In the genomic region with DNA sequence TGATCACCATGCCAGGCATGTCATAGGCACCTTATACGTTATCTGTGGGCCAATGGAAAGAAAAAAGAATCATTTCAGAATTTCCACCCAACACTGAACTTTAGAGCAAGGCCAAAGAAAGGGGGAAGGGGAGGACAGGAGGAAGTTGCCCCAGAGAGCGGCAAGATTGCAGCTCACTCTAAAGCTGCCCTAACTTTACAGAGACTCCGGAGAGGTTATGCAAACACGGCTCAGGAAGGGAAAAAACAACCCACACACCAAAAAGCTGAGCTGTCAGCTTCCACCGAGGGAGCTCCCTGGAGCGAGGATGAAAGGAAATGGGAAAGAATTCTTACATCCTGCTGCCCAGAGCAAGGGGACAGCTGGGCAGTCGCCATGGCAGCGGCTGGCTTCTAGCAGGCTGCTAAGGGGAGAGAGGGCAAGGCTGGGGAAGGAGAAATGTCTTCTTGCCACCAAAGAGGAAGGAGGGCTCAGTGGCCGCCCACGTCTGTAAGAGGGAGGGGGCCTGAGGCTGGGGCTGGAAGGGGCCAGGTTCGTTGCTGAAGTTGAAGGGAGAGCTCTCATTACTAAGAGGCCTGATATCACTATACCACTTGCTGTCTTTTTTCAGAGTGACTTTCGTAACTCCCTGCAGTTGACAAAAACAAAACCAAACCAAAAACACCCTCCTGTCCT, we compare ENCODE assay signal across 8 cellular contexts. TPM values are rescaled to one million over a fixed set of nuclear protein-coding genes. Genes with fewer than 3 reads are reported as not detected.
DNase-seq lines count a peak whose midpoint lies in the region; ATAC-seq and TF ChIP-seq lines count a peak whose summit lies in the region.

No MANE protein-coding gene starts in this region.

- no peaks in the 10 kb centered on the region for H3K36me3 ChIP-seq in muscle layer of colon (ENCODE audit: insufficient read depth, low read length)
- no peaks in the 10 kb centered on the region for H3K36me3 ChIP-seq in HAP-1 (replicated peaks)

- H3K4me1 Mint-ChIP-seq in activated CD8-positive, alpha-beta memory T cell treated with anti-CD3 and anti-CD28 coated beads, Interleukin-2, amount 10 ng/mL, durations not matched to agents 7 days and 5 days: peaks cover 87% of the 10 kb centered on the region
- H3K4me1 Mint-ChIP-seq in stimulated activated memory B cell treated with anti-CD40 and anti-IgM and Interleukin-4, amounts not matched to agents 10 μg/mL and 1 μg/mL and 100 μg/mL, for 72 hours: peaks cover 93% of the 10 kb centered on the region

- H3K27me3 Mint-ChIP-seq in activated CD8-positive, alpha-beta memory T cell treated with anti-CD3 and anti-CD28 coated beads, Interleukin-2, amount 10 ng/mL, durations not matched to agents 7 days and 5 days: no peaks in the 10 kb centered on the region
- H3K27me3 Mint-ChIP-seq in stimulated activated memory B cell treated with anti-CD40 and anti-IgM and Interleukin-4, amounts not matched to agents 10 μg/mL and 1 μg/mL and 100 μg/mL, for 72 hours: no peaks in the 10 kb centered on the region

- peak overlapping the region; percentile 97 for H3K27ac Mint-ChIP-seq in activated CD8-positive, alpha-beta memory T cell treated with anti-CD3 and anti-CD28 coated beads, Interleukin-2, amount 10 ng/mL, durations not matched to agents 7 days and 5 days
- peak overlapping the region; percentile 100 for H3K27ac Mint-ChIP-seq in stimulated activated memory B cell treated with anti-CD40 and anti-IgM and Interleukin-4, amounts not matched to agents 10 μg/mL and 1 μg/mL and 100 μg/mL, for 72 hours

- H3K4me3 Mint-ChIP-seq in activated CD8-positive, alpha-beta memory T cell treated with anti-CD3 and anti-CD28 coated beads, Interleukin-2, amount 10 ng/mL, durations not matched to agents 7 days and 5 days: peak overlapping the region; percentile 77
- H3K4me3 Mint-ChIP-seq in stimulated activated memory B cell treated with anti-CD40 and anti-IgM and Interleukin-4, amounts not matched to agents 10 μg/mL and 1 μg/mL and 100 μg/mL, for 72 hours: peak overlapping the region; percentile 86

- H3K27me3 ChIP-seq in muscle layer of colon (ENCODE audit: control insufficient read depth in 1 of 2, insufficient read depth in 2 of 2, low read length in 2 of 2): no peaks in the 10 kb centered on the region
- no peaks in the 10 kb centered on the region for H3K27me3 ChIP-seq in HAP-1 (ENCODE audit: low read depth)

- H3K36me3 Mint-ChIP-seq in activated CD8-positive, alpha-beta memory T cell treated with anti-CD3 and anti-CD28 coated beads, Interleukin-2, amount 10 ng/mL, durations not matched to agents 7 days and 5 days: peaks cover 75% of the 10 kb centered on the region
- peaks cover 41% of the 10 kb centered on the region for H3K36me3 Mint-ChIP-seq in stimulated activated memory B cell treated with anti-CD40 and anti-IgM and Interleukin-4, amounts not matched to agents 10 μg/mL and 1 μg/mL and 100 μg/mL, for 72 hours

- H3K9me3 Mint-ChIP-seq in activated CD8-positive, alpha-beta memory T cell treated with anti-CD3 and anti-CD28 coated beads, Interleukin-2, amount 10 ng/mL, durations not matched to agents 7 days and 5 days (ENCODE audit: low read depth): no peaks in the 10 kb centered on the region
- H3K9me3 Mint-ChIP-seq in stimulated activated memory B cell treated with anti-CD40 and anti-IgM and Interleukin-4, amounts not matched to agents 10 μg/mL and 1 μg/mL and 100 μg/mL, for 72 hours: no peaks in the 10 kb centered on the region

- peak; percentile 21 for ATAC-seq in activated CD8-positive, alpha-beta memory T cell treated with anti-CD3 and anti-CD28 coated beads, Interleukin-2, amount 10 ng/mL, durations not matched to agents 7 days and 5 days
- ATAC-seq in esophagus mucosa: peak; percentile 5
- ATAC-seq in stimulated activated memory B cell treated with anti-CD40 and anti-IgM and Interleukin-4, amounts not matched to agents 10 μg/mL and 1 μg/mL and 100 μg/mL, for 72 hours: peak; percentile 73

- TF ChIP-seq CTCF in AG09309 (IDR thresholded peaks at IDR 0.05; ENCODE audit: control insufficient read depth, insufficient read depth, low read depth, low read length, missing control alignments): no peak

- H3K4me1 ChIP-seq in muscle layer of colon (ENCODE audit: insufficient read depth, low read length) (peaks cover 44% of the 10 kb centered on the region), HAP-1 (0 out of 2 replicates have a peak, but pooled peaks cover 4% of the 10 kb centered on the region)

- no peaks in the 10 kb centered on the region for H3K9me3 ChIP-seq in muscle layer of colon (ENCODE audit: low read length)
- no peaks in the 10 kb centered on the region for H3K9me3 ChIP-seq in HAP-1

- peak overlapping the region; percentile 9 for H3K4me3 ChIP-seq in AG09309 (ENCODE audit: control insufficient read depth, low read depth, low read length)
- H3K4me3 ChIP-seq in muscle layer of colon (ENCODE audit: low read depth in 1 of 2, low read length in 2 of 2): peak overlapping the region in 1 of 2 donors; percentile 38
- no peak overlapping the region for H3K4me3 ChIP-seq in HAP-1

- TF ChIP-seq POLR2A in GM19193 (IDR thresholded peaks at IDR 0.05; ENCODE audit: extremely low read depth, insufficient read depth, insufficient read length): peak; percentile 59

- H3K27ac ChIP-seq in muscle layer of colon (ENCODE audit: low read depth, low read length): peak overlapping the region; percentile 45

- H3K9ac ChIP-seq in muscle layer of colon (ENCODE audit: low read length): peak overlapping the region; percentile 50

- peak; percentile 60 for DNase-seq in AG09309 (ENCODE audit: low read depth)
- peak; percentile 93 for DNase-seq in MV-4-11 (lab: John Stamatoyannopoulos, UW)
- DNase-seq in activated CD8-positive, alpha-beta memory T cell treated with anti-CD3 and anti-CD28 coated beads, Interleukin-2, amount 10 ng/mL, durations not matched to agents 7 days and 5 days: peak; percentile 83
- DNase-seq in HAP-1 (ENCODE audit: low spot score in 2 of 2): no peak

- CTCF ChIA-PET in activated CD8-positive, alpha-beta memory T cell treated with anti-CD3 and anti-CD28 coated beads, Interleukin-2, amount 10 ng/mL, durations not matched to agents 7 days and 5 days (lab: Charles Lee): interaction anchor here (0.9 to 8.3 kb wide), 13 partner anchors 8 to 155 kb away, joined by 3 to 88 read pairs (median 8); partner anchors contain the start of genes COTL1 and MEAK7

- in situ Hi-C loops in HAP-1 (cut with MboI; ENCODE audit: low sequenced_read_pairs): no loop called here

RNA-seq across cellular contexts. Expression of gene COTL1, which starts 18.2 kb away (rescaled TPM):
- 1,000 to 10,000 TPM; 1,052 to 1,190 TPM for total RNA-seq in activated CD8-positive, alpha-beta memory T cell treated with anti-CD3 and anti-CD28 coated beads, Interleukin-2, amount 10 ng/mL, durations not matched to agents 7 days and 5 days
- 16.3 TPM for total RNA-seq in esophagus mucosa

RNA-seq across cellular contexts. Expression of gene KLHL36, which starts 48.6 kb away (rescaled TPM):
- total RNA-seq in activated CD8-positive, alpha-beta memory T cell treated with anti-CD3 and anti-CD28 coated beads, Interleukin-2, amount 10 ng/mL, durations not matched to agents 7 days and 5 days: 10 to 100 TPM; 38.5 to 44.9 TPM
- 26.3 TPM for total RNA-seq in esophagus mucosa

Comparison
In these comparisons a context has a peak if more than half of its experiments do, and no peak if none do; other contexts are left out.
1. DNase-seq: peak in AG09309 (single experiment), MV-4-11 (single experiment) and activated CD8-positive, alpha-beta memory T cell treated with anti-CD3 and anti-CD28 coated beads, Interleukin-2, amount 10 ng/mL, durations not matched to agents 7 days and 5 days (single experiment); none in HAP-1 (0 of 2).
2. ATAC-seq: peak in every context shown above with its lines; median percentile 73 in stimulated activated memory B cell treated with anti-CD40 and anti-IgM and Interleukin-4, amounts not matched to agents 10 μg/mL and 1 μg/mL and 100 μg/mL, for 72 hours; 21 in activated CD8-positive, alpha-beta memory T cell treated with anti-CD3 and anti-CD28 coated beads, Interleukin-2, amount 10 ng/mL, durations not matched to agents 7 days and 5 days; 5 in esophagus mucosa.
3. RNA of gene COTL1, which starts 18.2 kb away (total RNA-seq): 1,052 to 1,190 TPM in activated CD8-positive, alpha-beta memory T cell treated with anti-CD3 and anti-CD28 coated beads, Interleukin-2, amount 10 ng/mL, durations not matched to agents 7 days and 5 days; 16.3 TPM in esophagus mucosa (single experiment); every median in the first group is over 10 times any median in the second.